7 cellular contexts compared by ENCODE assay signal in genomic region chr12:67650528-67651379, GRCh38. TPM values are rescaled to one million over a fixed set of nuclear protein-coding genes. Genes with fewer than 3 reads are reported as not detected.
DNase-seq lines count a peak whose midpoint lies in the region; ATAC-seq and TF ChIP-seq lines count a peak whose summit lies in the region.

No MANE protein-coding gene starts in this region.

- TF ChIP-seq CTCF in OCI-LY3 (IDR thresholded peaks at IDR 0.05; ENCODE audit: low read depth, low read length) (no peak), choroid plexus epithelial cell (conservative IDR thresholded peaks at IDR 0.05; ENCODE audit: low read depth, low read length) (no peak)

- no peaks in the 10 kb centered on the region for H3K9me3 ChIP-seq in OCI-LY3 (ENCODE audit: insufficient read depth, low read length)

- H3K27me3 ChIP-seq in OCI-LY3 (ENCODE audit: low read depth, low read length): no peaks in the 10 kb centered on the region

- H3K27ac ChIP-seq in OCI-LY3 (ENCODE audit: low read length): no peak overlapping the region

- peaks cover 18% of the 10 kb centered on the region for H3K4me1 ChIP-seq in OCI-LY3 (ENCODE audit: low read length)

- DNase-seq in choroid plexus epithelial cell (ENCODE audit: low read depth) (no peak), myocyte (ENCODE audit: low read depth) (peak; percentile 66), epidermal melanocyte (ENCODE audit: insufficient read length, low spot score) (no peak), DMS114 treated with DMSO at 0.1 percent for 48 hours (lab: John Stamatoyannopoulos, UW; ENCODE audit: unreplicated experiment) (no peak), NOMO-1 treated with dmso at 0.1 percent for 144 hours (lab: John Stamatoyannopoulos, UW; ENCODE audit: unreplicated experiment) (no peak)

- H3K4me2 ChIP-seq in OCI-LY3 (ENCODE audit: low read length): peak overlapping the region; percentile 100

- peak overlapping the region; percentile 99 for H3K4me3 ChIP-seq in OCI-LY3 (ENCODE audit: low read length)
- H3K4me3 ChIP-seq in choroid plexus epithelial cell (ENCODE audit: low read depth, low read length): peak overlapping the region; percentile 85

- peaks cover 72% of the 10 kb centered on the region for H3K79me2 ChIP-seq in OCI-LY3 (ENCODE audit: low read length)

- ATAC-seq in GM18505 (IDR thresholded peaks at IDR 0.05; ENCODE audit: unreplicated experiment): no peak

- no peak overlapping the region for H2AFZ ChIP-seq in OCI-LY3 (ENCODE audit: low read depth, low read length)

- peak; percentile 23 for TF ChIP-seq POLR2A in GM18505 (IDR thresholded peaks at IDR 0.05; ENCODE audit: borderline replicate concordance, extremely low read depth, insufficient read depth, insufficient read length)

- H3K9ac ChIP-seq in OCI-LY3 (ENCODE audit: low read length): peak overlapping the region; percentile 98; the same call in 1 of the 2 replicates

- H3K36me3 ChIP-seq in OCI-LY3 (replicated peaks; ENCODE audit: low read depth, low read length): peaks cover 23% of the 10 kb centered on the region

- peaks cover 55% of the 10 kb centered on the region for H4K20me1 ChIP-seq in OCI-LY3 (ENCODE audit: insufficient read depth, low read length)

RNA-seq across cellular contexts. Expression of gene DYRK2, which starts 2.2 kb away (rescaled TPM):
- 69.5 and 89.0 TPM in 2 replicates for total RNA-seq in myocyte
- polyA plus RNA-seq in myocyte (2012): 26.4 TPM
